ENCODE assay signal across 8 cellular contexts in the genomic region with DNA sequence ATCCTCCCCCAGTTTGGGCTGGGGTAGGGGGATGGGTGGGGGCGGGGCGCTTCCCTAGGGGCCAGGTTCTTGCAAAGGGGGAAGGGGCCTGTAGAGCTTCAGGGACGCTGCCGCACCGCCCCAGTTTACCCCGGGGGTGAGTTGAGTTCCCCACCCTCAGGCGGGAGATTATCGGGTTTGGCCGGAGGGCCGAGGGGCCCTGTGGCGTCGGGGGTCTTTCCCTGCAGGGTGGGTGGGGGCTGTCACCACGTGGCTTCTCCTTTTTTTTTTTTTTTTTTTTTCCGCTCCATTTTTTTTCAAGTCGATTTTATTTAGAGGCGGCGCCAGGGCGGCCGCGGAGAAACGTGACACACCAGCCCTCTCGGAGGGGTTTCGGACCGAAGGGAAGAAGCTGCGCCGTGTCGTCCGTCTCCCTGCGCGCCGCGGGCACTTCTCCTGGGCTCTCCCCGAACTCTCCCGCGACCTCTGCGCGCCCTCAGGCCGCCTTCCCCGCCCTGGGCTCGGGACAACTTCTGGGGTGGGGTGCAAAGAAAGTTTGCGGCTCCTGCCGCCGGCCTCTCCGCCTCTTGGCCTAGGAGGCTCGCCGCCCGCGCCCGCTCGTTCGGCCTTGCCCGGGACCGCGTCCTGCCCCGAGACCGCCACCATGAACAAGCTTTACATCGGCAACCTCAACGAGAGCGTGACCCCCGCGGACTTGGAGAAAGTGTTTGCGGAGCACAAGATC. TPM values are rescaled to one million over a fixed set of nuclear protein-coding genes. Genes with fewer than 3 reads are reported as not detected.
DNase-seq lines count a peak whose midpoint lies in the region; ATAC-seq and TF ChIP-seq lines count a peak whose summit lies in the region.

TSS of gene IGF2BP1 (plus strand) at position 283 of the 724 bp plus-strand sequence. CDS start at position 644, 361 bp downstream.

- ATAC-seq in Panc1 (peak; percentile 39), natural killer cell (peak in 2 of 3 donors; percentile 48 to 52), GM19452 (IDR thresholded peaks at IDR 0.05; ENCODE audit: unreplicated experiment) (no peak), GM21529 (IDR thresholded peaks at IDR 0.05; ENCODE audit: unreplicated experiment) (no peak)

- DNase-seq in NCI-H187 (lab: John Stamatoyannopoulos, UW) (peak; percentile 38 to 52), NCI-H187 treated with DMSO at 0.1 percent for 48 hours (lab: John Stamatoyannopoulos, UW) (no peak), Panc1 (ENCODE audit: low read depth, low spot score) (no peak), coronary artery (ENCODE audit: low spot score) (peak; percentile 65), natural killer cell (peak; percentile 26), NCI-H526 treated with DMSO at 0.1 percent for 48 hours (lab: John Stamatoyannopoulos, UW) (no peak)

- H3K9me3 ChIP-seq in Panc1 (ENCODE audit: control insufficient read depth, insufficient read depth, low read depth, low read length) = no peaks in the 10 kb centered on the region

- H3K36me3 ChIP-seq in Panc1 (ENCODE audit: control insufficient read depth, insufficient read depth, low read length) = peaks cover 2% of the 10 kb centered on the region; the same call in 1 of the 2 replicates

- H3K4me1 ChIP-seq in Panc1 (ENCODE audit: control insufficient read depth, insufficient read depth, low read length) = peaks cover 59% of the 10 kb centered on the region

- H3K27me3 ChIP-seq in Panc1 (ENCODE audit: control insufficient read depth, insufficient read depth, low read length) = no peaks in the 10 kb centered on the region; the same call in 1 of the 2 replicates

- H3K27ac Mint-ChIP-seq in natural killer cell = no peak within 1 kb of the TSS

- TF ChIP-seq CTCF in Panc1 (IDR thresholded peaks at IDR 0.05) (no peak), coronary artery (IDR thresholded peaks at IDR 0.05) (no peak), natural killer cell (IDR thresholded peaks at IDR 0.05) (no peak)

- intact Hi-C loops in Panc1 (cut with micrococcal nuclease; ENCODE audit: unreplicated experiment) (loop anchor here (5.0 kb wide), 1 partner anchor 45 kb away; no protein-coding TSS in a partner anchor), natural killer cell (cut with micrococcal nuclease) (no loop called here)

- TSS peak; percentile 33 for BruUV-seq in Panc1 (replicated peaks; lab: Mats Ljungman, UMichigan)

- H3K4me3 ChIP-seq in Panc1 (ENCODE audit: low read depth in 2 of 2, low read length in 2 of 2) = peak within 1 kb of the TSS; percentile 70 to 80
- H3K4me3 ChIP-seq in coronary artery = peak within 1 kb of the TSS; percentile 61

- peak within 1 kb of the TSS; percentile 68 for H3K4me3 Mint-ChIP-seq in natural killer cell

- CTCF ChIA-PET in Panc1 (lab: Charles Lee) = interaction anchor here (0.6 to 0.7 kb wide), 2 partner anchors 43 to 66 kb away, joined by 3 to 9 read pairs; no protein-coding TSS in a partner anchor

- in situ Hi-C loops in Panc1 (cut with HindIII; ENCODE audit: low pct_unique_long_range_greater_than_20kb, low sequenced_read_pairs) = no loop called here

- H3K27ac ChIP-seq in Panc1 (ENCODE audit: low read length) (peak within 1 kb of the TSS; percentile 97), coronary artery (no peak within 1 kb of the TSS)

- H3K9me3 Mint-ChIP-seq in natural killer cell = no peaks in the 10 kb centered on the region

- H3K4me1 Mint-ChIP-seq in natural killer cell = peaks cover 13 to 31% of the 10 kb centered on the region in 2 donors

- no peaks in the 10 kb centered on the region for H3K36me3 Mint-ChIP-seq in natural killer cell

- POLR2A ChIA-PET in Panc1 (lab: Charles Lee) = interaction anchor here (0.6 to 0.7 kb wide), 2 partner anchors 58 to 113 kb away, joined by 3 read pairs; no protein-coding TSS in a partner anchor

- peaks cover 72 to 79% of the 10 kb centered on the region in 2 donors for H3K27me3 Mint-ChIP-seq in natural killer cell (ENCODE audit: low read depth in 2 of 2)

RNA-seq across cellular contexts. Expression of gene IGF2BP1, which starts in this region (rescaled TPM):
- 109 TPM for total RNA-seq in Panc1 (2021; ENCODE audit: unreplicated experiment)
- polyA plus RNA-seq in Panc1 (2012; ENCODE audit: insufficient read length) = 33.0 TPM
- not detected for total RNA-seq in natural killer cell

Comparison
In these comparisons a context has a peak if more than half of its experiments do, and no peak if none do; other contexts are left out.
1. RNA of gene IGF2BP1 (total RNA-seq): 109 TPM in Panc1 (single experiment); not detected in natural killer cell; every median in the first group is over 100 times any median in the second.
2. DNase-seq: peak in NCI-H187 (2 of 2) and coronary artery (single experiment); none in NCI-H187 treated with DMSO at 0.1 percent for 48 hours (single experiment), Panc1 (single experiment) and NCI-H526 treated with DMSO at 0.1 percent for 48 hours (single experiment).
3. Peak in DNase-seq and ATAC-seq in natural killer cell; RNA of the gene not detected or under 1 TPM.